15 cellular contexts compared by ENCODE assay signal in genomic region chr18:54151376-54151775, GRCh38.
"Had no signal": no experiment of that assay in that cellular context is flagged by ENCODE, and none has a peak within 500 bp of the region (broad histone marks: within the 10 kb centered on the region; RNA-seq: fewer than 3 reads in every experiment).

No MANE protein-coding gene starts in this region.

- H3K9me3 ChIP-seq: ascending aorta, gastrocnemius medialis, heart right ventricle had no signal

- H3K4me2 ChIP-seq: neural progenitor cell had no signal

- H2AFZ ChIP-seq: neural progenitor cell, parathyroid adenoma had no signal

- H3K4me3 ChIP-seq: ascending aorta, cardiac muscle cell, gastrocnemius medialis, heart right ventricle, neural progenitor cell had no signal

- H3K4me1 ChIP-seq: gastrocnemius medialis, neural progenitor cell, parathyroid adenoma had no signal

- DNase-seq: activated CD4-positive, CD25-positive, alpha-beta regulatory T cell treated with anti-CD3 and anti-CD28 coated beads, Interleukin-2, amount 50 U/mL, for 72 hours; activated CD8-positive, alpha-beta memory T cell treated with anti-CD3 and anti-CD28 coated beads, Interleukin-2, amount 50 U/mL, for 4 hours; activated CD8-positive, alpha-beta T cell treated with anti-CD3 and anti-CD28 coated beads for 36 hours; gastrocnemius medialis; heart right ventricle; islet precursor cell; left ventricle myocardium superior; mesendoderm; retina; SW 1271 had no signal

- H3K27ac Mint-ChIP-seq: neural progenitor cell had no signal

- H3K27me3 ChIP-seq: ascending aorta, cardiac muscle cell, gastrocnemius medialis, heart right ventricle, neural progenitor cell had no signal

- H3K27ac ChIP-seq: ascending aorta, cardiac muscle cell, gastrocnemius medialis, heart right ventricle, neural progenitor cell, parathyroid adenoma had no signal

- H3K27me3 Mint-ChIP-seq: activated CD8-positive, alpha-beta T cell treated with anti-CD3 and anti-CD28 coated beads for 36 hours had no signal

- H3K9me3 Mint-ChIP-seq: activated CD8-positive, alpha-beta T cell treated with anti-CD3 and anti-CD28 coated beads for 36 hours had no signal

- H3K9ac ChIP-seq: neural progenitor cell, parathyroid adenoma had no signal

- H3K36me3 ChIP-seq: neural progenitor cell had no signal

- H3K4me3 Mint-ChIP-seq: activated CD8-positive, alpha-beta T cell treated with anti-CD3 and anti-CD28 coated beads for 36 hours; activated T-helper 1 cell treated with anti-CD3 and anti-CD28 coated beads, Interleukin-12 subunit alpha, Interleukin-12 subunit beta, Interleukin-2, Interleukin-4 antibody, amounts not matched to agents 30 ng/mL and 10 ng/mL and 1 ng/mL, durations not matched to agents 14 hours and 24 hours and 36 hours; neural progenitor cell had no signal

- ATAC-seq: activated CD8-positive, alpha-beta T cell treated with anti-CD3 and anti-CD28 coated beads for 36 hours; gastrocnemius medialis; heart right ventricle; left ventricle myocardium superior had no signal
